8 cellular contexts compared by ENCODE assay signal in the genomic region with DNA sequence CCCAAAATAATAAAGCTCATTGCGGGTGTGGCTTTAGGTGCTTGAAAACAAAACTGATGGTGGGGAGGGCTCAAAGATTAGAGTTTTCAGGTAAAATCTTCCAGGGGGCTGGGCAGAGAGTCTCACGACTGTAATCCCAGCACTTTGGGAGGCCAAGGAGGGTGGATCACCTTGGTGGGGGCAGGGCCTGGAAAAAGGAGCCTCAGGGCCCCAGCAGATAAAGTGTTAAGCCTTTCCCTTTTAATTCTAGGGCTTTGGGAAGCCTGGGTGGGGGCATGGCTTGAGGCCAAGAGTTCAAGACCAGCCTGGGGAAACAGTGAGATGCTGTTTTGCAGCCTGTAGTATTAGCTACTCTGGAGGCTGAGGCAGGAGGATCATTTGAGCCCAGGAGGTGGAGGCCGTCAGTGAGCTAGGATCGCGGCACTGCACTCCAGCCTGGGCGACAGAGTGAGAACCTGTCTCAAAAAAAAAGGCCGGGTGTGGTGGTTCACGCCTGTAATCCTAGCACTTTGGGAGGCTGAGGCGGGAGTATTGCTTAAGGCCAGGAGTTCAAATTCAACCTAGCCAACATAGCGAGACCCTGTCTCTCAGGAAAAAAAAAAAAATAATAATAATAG. TPM values are rescaled to one million over a fixed set of nuclear protein-coding genes. Genes with fewer than 3 reads are reported as not detected.
DNase-seq lines count a peak whose midpoint lies in the region; ATAC-seq and TF ChIP-seq lines count a peak whose summit lies in the region.

No MANE protein-coding gene starts in this region.

- H3K4me1 ChIP-seq in skeletal muscle tissue (ENCODE audit: control insufficient read depth in 3 of 3, insufficient read depth in 3 of 3, low read length in 3 of 3): peaks cover 32 to 48% (median 37%) of the 10 kb centered on the region in 3 donors

- ATAC-seq in activated CD4-positive, CD25-positive, alpha-beta regulatory T cell treated with anti-CD3 and anti-CD28 coated beads, Interleukin-2, amount 50 U/mL, for 24 hours: no peak
- no peak for ATAC-seq in HG03457 (IDR thresholded peaks at IDR 0.05; ENCODE audit: unreplicated experiment)

- H3K27ac ChIP-seq in VCaP (peak overlapping the region; percentile 97), skeletal muscle tissue (ENCODE audit: low read depth, low read length) (peak overlapping the region; percentile 99)

- H3K4me3 ChIP-seq in GM12875 (ENCODE audit: low read depth, low read length) (peak overlapping the region; percentile 61), foreskin fibroblast (ENCODE audit: low read depth in 1 of 2, low read length in 2 of 2) (peak overlapping the region; percentile 79 to 89), skeletal muscle tissue (ENCODE audit: low read length in 3 of 3) (peak overlapping the region in 2 of 3 donors; percentile 85 to 94)

- no peak for DNase-seq in foreskin fibroblast
- no peak for DNase-seq in NCI-H748 treated with DMSO at 0.1 percent for 48 hours (lab: John Stamatoyannopoulos, UW)
- DNase-seq in LoVo (ENCODE audit: low spot score): no peak

- TF ChIP-seq CTCF in GM12875 (IDR thresholded peaks at IDR 0.05; ENCODE audit: borderline replicate concordance, insufficient read depth, low read depth, low read length): no peak
- no peak for TF ChIP-seq CTCF in VCaP (conservative IDR thresholded peaks at IDR 0.05)
- no peak for TF ChIP-seq CTCF in foreskin fibroblast (IDR thresholded peaks at IDR 0.05; ENCODE audit: low read depth, low read length)

- H3K36me3 ChIP-seq in skeletal muscle tissue (ENCODE audit: control insufficient read depth in 3 of 3, insufficient read depth in 3 of 3, low read length in 3 of 3): peaks cover 29 to 33% (median 32%) of the 10 kb centered on the region in 3 donors

- no peaks in the 10 kb centered on the region for H3K27me3 ChIP-seq in skeletal muscle tissue (ENCODE audit: control insufficient read depth in 3 of 3, insufficient read depth in 3 of 3, low read length in 3 of 3)

- no peaks in the 10 kb centered on the region for H3K9me3 ChIP-seq in skeletal muscle tissue (ENCODE audit: control insufficient read depth in 3 of 3, low read length in 3 of 3)

- peak overlapping the region; percentile 86 to 91 (median 87) for H3K9ac ChIP-seq in skeletal muscle tissue (ENCODE audit: low read depth in 1 of 3, low read length in 3 of 3)

RNA-seq across cellular contexts. Expression of a gene that starts 1.7 kb away (rescaled TPM):
- 24.5 TPM for total RNA-seq in skeletal muscle tissue

RNA-seq across cellular contexts. Expression of a gene that starts 2.2 kb away (rescaled TPM):
- total RNA-seq in skeletal muscle tissue: 6.8 TPM

RNA-seq across cellular contexts. Expression of a gene that starts 17.7 kb away (rescaled TPM):
- not detected for total RNA-seq in skeletal muscle tissue

RNA-seq across cellular contexts. Expression of a gene that starts 18.6 kb away (rescaled TPM):
- total RNA-seq in skeletal muscle tissue: 6.8 TPM

RNA-seq across cellular contexts. Expression of a gene that starts 18.9 kb away (rescaled TPM):
- total RNA-seq in skeletal muscle tissue: 7.3 TPM
